ENCODE assay signal across 20 cellular contexts in genomic region chr3:155423526-155423925, GRCh38.
DNase-seq lines count a peak whose midpoint lies in the region; ATAC-seq lines count a peak whose summit lies in the region.
"Had no signal": no experiment of that assay in that cellular context is flagged by ENCODE, and none has a peak within 500 bp of the region (broad histone marks: within the 10 kb centered on the region; RNA-seq: fewer than 3 reads in every experiment).

No MANE protein-coding gene starts in this region.

- ATAC-seq in HG03521 (IDR thresholded peaks at IDR 0.05; ENCODE audit: unreplicated experiment) (no peak), HG03139 (IDR thresholded peaks at IDR 0.05; ENCODE audit: unreplicated experiment) (no peak), HG02678 (IDR thresholded peaks at IDR 0.05; ENCODE audit: unreplicated experiment) (no peak)

- 86% methylated on average over 4 of the region's 4 CpGs for WGBS in thymus

- no peaks in the 10 kb centered on the region for H3K9me3 ChIP-seq in thymus (ENCODE audit: control insufficient read depth)

- DNase-seq in SIG-M5 treated with dmso at 0.1 percent for 504 hours (lab: John Stamatoyannopoulos, UW; ENCODE audit: unreplicated experiment) = peak; percentile 5
- DNase-seq in SIG-M5 (lab: John Stamatoyannopoulos, UW) = no peak
- peak; percentile 33 to 94 for DNase-seq in NCI-H524 (lab: John Stamatoyannopoulos, UW)
- DNase-seq in RPMI7951 (ENCODE audit: low read depth) = peak; percentile 15
- DNase-seq: 8988T; CD4-positive, CD25-positive, alpha-beta regulatory T cell; COR-L47; DMS 273 treated with DMSO at 0.1 percent for 48 hours; GDM1; H7; NCI-H1048; NCI-H1436 treated with DMSO at 0.1 percent for 48 hours; NCI-H2029 treated with DMSO at 0.1 percent for 48 hours; NCI-H446 treated with DMSO at 0.1 percent for 48 hours; NCI-H748 treated with DMSO at 0.1 percent for 48 hours; SW 1271 had no signal

- no peak overlapping the region for H3K4me3 ChIP-seq in thymus (ENCODE audit: low read length)

- H3K36me3 ChIP-seq in thymus (ENCODE audit: control insufficient read depth, insufficient read depth) = no peaks in the 10 kb centered on the region

- H3K27ac ChIP-seq in thymus (ENCODE audit: low read depth) = peak overlapping the region; percentile 40

- H3K27me3 ChIP-seq in thymus (ENCODE audit: control insufficient read depth, insufficient read depth) = no peaks in the 10 kb centered on the region

- peaks cover 6% of the 10 kb centered on the region for H3K4me1 ChIP-seq in thymus (ENCODE audit: control insufficient read depth, insufficient read depth, low read length)
